19 cellular contexts compared by ENCODE assay signal in the genomic region with DNA sequence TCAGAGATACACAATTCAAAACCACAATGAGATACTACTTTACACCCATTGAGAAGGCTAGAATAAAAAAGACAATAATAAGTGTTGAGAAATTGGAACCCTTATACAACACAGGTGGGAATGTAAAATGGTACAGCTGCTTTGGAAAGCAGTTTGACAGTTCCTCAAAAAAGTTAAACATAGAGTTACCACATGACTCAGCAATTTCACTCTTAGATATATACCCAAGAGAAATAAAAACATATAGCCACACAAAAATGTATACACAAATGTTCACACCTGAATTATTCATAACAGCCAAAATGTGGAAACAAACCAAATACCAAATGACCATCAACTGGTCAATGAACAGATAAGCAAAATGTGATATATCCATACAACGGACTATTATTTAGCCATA.
DNase-seq lines count a peak whose midpoint lies in the region; ATAC-seq, FAIRE-seq and TF ChIP-seq lines count a peak whose summit lies in the region.
"Had no signal": no experiment of that assay in that cellular context is flagged by ENCODE, and none has a peak within 500 bp of the region (broad histone marks: within the 10 kb centered on the region; RNA-seq: fewer than 3 reads in every experiment).

No MANE protein-coding gene starts in this region.

- DNase-seq in HepG2 (ENCODE audit: low spot score): no peak
- DNase-seq in right lobe of liver: no peak
- no peak for DNase-seq in SJCRH30
- no peak for DNase-seq in fibroblast of lung (ENCODE audit: low read depth in 2 of 2)
- DNase-seq in hepatocyte (ENCODE audit: low spot score): no peak
- DNase-seq: ACHN; BE2C; C1 segment of cervical spinal cord; CD4-positive, CD25-positive, alpha-beta regulatory T cell; CD8-positive, alpha-beta memory T cell; COR-L47; DMS 273 treated with DMSO at 0.1 percent for 48 hours; DND-41; EL; GOT3; H9 had no signal

- TF ChIP-seq POLR2A in HepG2 (IDR thresholded peaks at IDR 0.05; ENCODE audit: insufficient read depth in 1 of 2, low read depth in 2 of 2, low read length in 2 of 2): no peak
- no peak for TF ChIP-seq POLR2A in right lobe of liver (IDR thresholded peaks at IDR 0.05)

- H3K9me3 ChIP-seq in HepG2 (ENCODE audit: low read length): no peaks in the 10 kb centered on the region
- H3K9me3 ChIP-seq in right lobe of liver: no peaks in the 10 kb centered on the region
- H3K9me3 ChIP-seq in SJCRH30 (replicated peaks): peaks cover 9% of the 10 kb centered on the region; the same call in 1 of the 2 replicates
- H3K9me3 ChIP-seq in fibroblast of lung (ENCODE audit: control insufficient read depth, insufficient read depth, low read depth, low read length): no peaks in the 10 kb centered on the region
- no peaks in the 10 kb centered on the region for H3K9me3 ChIP-seq in hepatocyte (ENCODE audit: low read depth)
- H3K9me3 ChIP-seq: BE2C had no signal

- no peaks in the 10 kb centered on the region for H3K9me2 ChIP-seq in hepatocyte (replicated peaks; ENCODE audit: insufficient read depth)

- in situ Hi-C loops in HepG2 (cut with HindIII; ENCODE audit: extremely low pct_ligation_motif_present, low pct_unique_long_range_greater_than_20kb): no loop called here

- TF ChIP-seq EP300 in HepG2 (IDR thresholded peaks at IDR 0.05; ENCODE audit: low read depth in 2 of 2, low read length in 2 of 2): no peak
- TF ChIP-seq EP300 in HepG2 (CRISPR knock-in tag; IDR thresholded peaks at IDR 0.05; ENCODE audit: borderline replicate concordance): no peak

- H3K79me2 ChIP-seq in HepG2 (ENCODE audit: insufficient read depth, low read length) (no peaks in the 10 kb centered on the region), fibroblast of lung (ENCODE audit: control insufficient read depth, insufficient read depth, low read length) (no peaks in the 10 kb centered on the region), hepatocyte (no peaks in the 10 kb centered on the region)

- no peaks in the 10 kb centered on the region for H3K36me3 ChIP-seq in HepG2 (replicated peaks in 1 of 2; ENCODE audit: control insufficient read depth in 1 of 2, insufficient read depth in 2 of 2, low read length in 2 of 2)
- H3K36me3 ChIP-seq in right lobe of liver: no peaks in the 10 kb centered on the region
- H3K36me3 ChIP-seq in SJCRH30: no peaks in the 10 kb centered on the region
- H3K36me3 ChIP-seq in fibroblast of lung (ENCODE audit: control insufficient read depth, insufficient read depth, low read length): peaks cover 2% of the 10 kb centered on the region
- H3K36me3 ChIP-seq in hepatocyte (replicated peaks; ENCODE audit: insufficient read depth, low read depth): no peaks in the 10 kb centered on the region
- H3K36me3 ChIP-seq: BE2C had no signal

- no peak overlapping the region for H3K4me2 ChIP-seq in HepG2 (ENCODE audit: low read depth, low read length)
- no peak overlapping the region for H3K4me2 ChIP-seq in fibroblast of lung (ENCODE audit: extremely low read depth, insufficient read depth, low read length)
- H3K4me2 ChIP-seq in hepatocyte: no peak overlapping the region

- no peak overlapping the region for H3K27ac ChIP-seq in HepG2 (ENCODE audit: extremely low read length, insufficient read depth, low read length)
- no peak overlapping the region for H3K27ac ChIP-seq in right lobe of liver
- peak overlapping the region; percentile 76 for H3K27ac ChIP-seq in SJCRH30
- H3K27ac ChIP-seq in fibroblast of lung (ENCODE audit: insufficient read depth, low read length): peak overlapping the region; percentile 16
- H3K27ac ChIP-seq in hepatocyte: no peak overlapping the region
- H3K27ac ChIP-seq: HL-60 had no signal

- no peaks in the 10 kb centered on the region for H4K20me1 ChIP-seq in HepG2 (ENCODE audit: insufficient read depth, low read length)
- H4K20me1 ChIP-seq in fibroblast of lung (ENCODE audit: control insufficient read depth, extremely low read depth, insufficient read depth, low read length): no peaks in the 10 kb centered on the region
- no peaks in the 10 kb centered on the region for H4K20me1 ChIP-seq in hepatocyte (ENCODE audit: insufficient read depth, poor library complexity, severe bottlenecking)

- H2AFZ ChIP-seq in HepG2 (ENCODE audit: low read length) (no peak overlapping the region), fibroblast of lung (ENCODE audit: low read length) (no peak overlapping the region), hepatocyte (no peak overlapping the region)

- no peak for ATAC-seq in HepG2
- no peak for ATAC-seq in right lobe of liver
- ATAC-seq in HG02973 (IDR thresholded peaks at IDR 0.05; ENCODE audit: unreplicated experiment): no peak
- ATAC-seq: GM12878 had no signal

- no peak for TF ChIP-seq CTCF in HepG2 (CRISPR knock-in tag; IDR thresholded peaks at IDR 0.05)
- no peak for TF ChIP-seq CTCF in right lobe of liver (IDR thresholded peaks at IDR 0.05)
- no peak for TF ChIP-seq CTCF in fibroblast of lung (conservative IDR thresholded peaks at IDR 0.05 in 1 of 2, IDR thresholded peaks at IDR 0.05 in 1 of 2; ENCODE audit: low read depth in 1 of 2, low read length in 2 of 2)
- TF ChIP-seq CTCF in hepatocyte (IDR thresholded peaks at IDR 0.05; ENCODE audit: poor library complexity): no peak

- CTCF ChIA-PET in HepG2 (lab: Yijun Ruan, JAX; ENCODE audit: low intra/inter-chr PET ratio, low total read pairs): no interaction called here

- no TSS peak for BruUV-seq in HepG2 (replicated peaks; lab: Mats Ljungman, UMichigan)

- FAIRE-seq in HepG2 (lab: Jason Lieb, UNC): no peak
- FAIRE-seq: GM12878 had no signal

- TF ChIP-seq RAD21 in HepG2 (CRISPR knock-in tag; IDR thresholded peaks at IDR 0.05): no peak

- intact Hi-C loops in HepG2 (cut with micrococcal nuclease; ENCODE audit: unreplicated experiment) (no loop called here), right lobe of liver (cut with DNase I) (no loop called here)

- H3K27me3 ChIP-seq in HepG2 (ENCODE audit: control insufficient read depth in 1 of 2, insufficient read depth in 2 of 2, low read length in 2 of 2) (no peaks in the 10 kb centered on the region), right lobe of liver (no peaks in the 10 kb centered on the region), SJCRH30 (no peaks in the 10 kb centered on the region), fibroblast of lung (ENCODE audit: control insufficient read depth, insufficient read depth, low read length) (no peaks in the 10 kb centered on the region), hepatocyte (no peaks in the 10 kb centered on the region)
- H3K27me3 ChIP-seq: BE2C had no signal

- WGBS in HepG2 (ENCODE audit: low lambda C conversion rate): 32% methylated on average over 1 of the region's 1 CpG
- 93% methylated on average over 1 of the region's 1 CpG for WGBS in right lobe of liver (ENCODE audit: insufficient coverage, low coverage, low lambda C conversion rate, missing lambda C conversion rate)
- whole genome bisulfite sequencing in hepatocyte (ENCODE audit: low lambda C conversion rate, missing lambda C conversion rate): 97% methylated on average over 1 of the region's 1 CpG

- H3K9ac ChIP-seq in HepG2 (ENCODE audit: insufficient read depth, low read depth, low read length) (no peak overlapping the region), fibroblast of lung (ENCODE audit: insufficient read depth, low read length) (no peak overlapping the region)

- POLR2A ChIA-PET in HepG2 (lab: Yijun Ruan, JAX): no interaction called here

- H3K4me3 ChIP-seq in HepG2 (replicated peaks in 1 of 3; ENCODE audit: insufficient read depth in 1 of 3, low read depth in 2 of 3, low read length in 3 of 3) (no peak overlapping the region), right lobe of liver (no peak overlapping the region), SJCRH30 (no peak overlapping the region), fibroblast of lung (replicated peaks in 1 of 4; ENCODE audit: control extremely low read depth in 1 of 4, insufficient read depth in 1 of 4, low read depth in 3 of 4, low read length in 4 of 4) (no peak overlapping the region), hepatocyte (no peak overlapping the region)
- H3K4me3 ChIP-seq: GM12878 had no signal

- H3K4me1 ChIP-seq in HepG2 (ENCODE audit: insufficient read depth, low read length) (no peaks in the 10 kb centered on the region), right lobe of liver (no peaks in the 10 kb centered on the region), SJCRH30 (peaks cover 21% of the 10 kb centered on the region), fibroblast of lung (ENCODE audit: control insufficient read depth, extremely low read depth, insufficient read depth, low read length) (peaks cover 10% of the 10 kb centered on the region), hepatocyte (ENCODE audit: insufficient read depth) (no peaks in the 10 kb centered on the region)
- H3K4me1 ChIP-seq: BE2C had no signal

TF ChIP-seq in HepG2, 621 proteins besides CTCF, POLR2A, EP300 and RAD21 (continues in another document):
- TF ChIP-seq MAFK (conservative IDR thresholded peaks at IDR 0.05 in 1 of 2, IDR thresholded peaks at IDR 0.05 in 1 of 2; ENCODE audit: low read length in 2 of 2): peak; percentile 84 to 90
- TF ChIP-seq ZNF496 (CRISPR knock-in tag; IDR thresholded peaks at IDR 0.05; ENCODE audit: insufficient replicate concordance): no peak
- peak; percentile 79 for TF ChIP-seq MAFF (IDR thresholded peaks at IDR 0.05; ENCODE audit: low read depth, low read length)
- no peak for TF ChIP-seq NR3C1 (CRISPR knock-in tag; IDR thresholded peaks at IDR 0.05)
- no peak for TF ChIP-seq GATA4 (IDR thresholded peaks at IDR 0.05; ENCODE audit: borderline replicate concordance, low read depth)
- TF ChIP-seq, protein P1, sequence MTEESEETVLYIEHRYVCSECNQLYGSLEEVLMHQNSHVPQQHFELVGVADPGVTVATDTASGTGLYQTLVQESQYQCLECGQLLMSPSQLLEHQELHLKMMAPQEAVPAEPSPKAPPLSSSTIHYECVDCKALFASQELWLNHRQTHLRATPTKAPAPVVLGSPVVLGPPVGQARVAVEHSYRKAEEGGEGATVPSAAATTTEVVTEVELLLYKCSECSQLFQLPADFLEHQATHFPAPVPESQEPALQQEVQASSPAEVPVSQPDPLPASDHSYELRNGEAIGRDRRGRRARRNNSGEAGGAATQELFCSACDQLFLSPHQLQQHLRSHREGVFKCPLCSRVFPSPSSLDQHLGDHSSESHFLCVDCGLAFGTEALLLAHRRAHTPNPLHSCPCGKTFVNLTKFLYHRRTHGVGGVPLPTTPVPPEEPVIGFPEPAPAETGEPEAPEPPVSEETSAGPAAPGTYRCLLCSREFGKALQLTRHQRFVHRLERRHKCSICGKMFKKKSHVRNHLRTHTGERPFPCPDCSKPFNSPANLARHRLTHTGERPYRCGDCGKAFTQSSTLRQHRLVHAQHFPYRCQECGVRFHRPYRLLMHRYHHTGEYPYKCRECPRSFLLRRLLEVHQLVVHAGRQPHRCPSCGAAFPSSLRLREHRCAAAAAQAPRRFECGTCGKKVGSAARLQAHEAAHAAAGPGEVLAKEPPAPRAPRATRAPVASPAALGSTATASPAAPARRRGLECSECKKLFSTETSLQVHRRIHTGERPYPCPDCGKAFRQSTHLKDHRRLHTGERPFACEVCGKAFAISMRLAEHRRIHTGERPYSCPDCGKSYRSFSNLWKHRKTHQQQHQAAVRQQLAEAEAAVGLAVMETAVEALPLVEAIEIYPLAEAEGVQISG (CRISPR knock-in tag; IDR thresholded peaks at IDR 0.05): no peak
- TF ChIP-seq AGO1 (IDR thresholded peaks at IDR 0.05; ENCODE audit: low read depth, low read length, poor library complexity, severe bottlenecking): no peak

Comparison
In these comparisons a context has a peak if more than half of its experiments do, and no peak if none do; other contexts are left out.
1. H3K27ac ChIP-seq: peak in SJCRH30 (single experiment) and fibroblast of lung (single experiment); none in HepG2 (single experiment), right lobe of liver (0 of 3) and hepatocyte (single experiment).